ENCODE assay signal across 29 cellular contexts in the genomic region with DNA sequence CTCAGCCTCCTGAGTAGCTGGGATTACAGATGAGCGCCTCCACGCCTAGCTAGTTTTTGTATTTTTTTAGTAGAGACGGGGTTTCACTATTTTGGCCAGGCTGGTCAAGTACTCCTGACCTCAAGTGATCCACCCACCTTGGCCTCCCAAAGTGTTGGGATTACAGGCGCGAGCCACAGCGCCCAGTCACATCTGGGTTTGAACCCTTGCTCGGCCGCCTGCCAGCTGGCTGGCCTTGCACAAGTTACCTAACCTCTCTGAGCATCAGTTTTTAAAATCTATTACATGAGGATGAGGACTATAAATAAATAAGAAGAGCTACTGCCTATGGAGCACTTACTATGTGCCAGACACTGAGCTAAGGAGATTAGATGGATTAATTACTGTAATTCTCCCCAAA.
"Had no signal": no experiment of that assay in that cellular context is flagged by ENCODE, and none has a peak within 500 bp of the region (broad histone marks: within the 10 kb centered on the region; RNA-seq: fewer than 3 reads in every experiment).

No MANE protein-coding gene starts in this region.

- H3K27ac ChIP-seq: ascending aorta, SJSA1 had no signal

- ATAC-seq: activated T-cell treated with anti-CD3 and anti-CD28 coated beads, Interleukin-2, amount 50 U/mL, for 4 hours had no signal

- H3K36me3 ChIP-seq: ascending aorta, SJSA1 had no signal

- H3K9me3 ChIP-seq: ascending aorta, SJSA1, SK-N-SH had no signal

- H3K4me1 ChIP-seq: ascending aorta, SJSA1 had no signal

- DNase-seq: activated B cell treated with CpG ODN at 0.5 μM for 24 hours; activated CD4-positive, alpha-beta memory T cell treated with anti-CD3 and anti-CD28 coated beads for 36 hours; activated CD4-positive, alpha-beta T cell treated with anti-CD3 and anti-CD28 coated beads for 4 hours; activated CD4-positive, alpha-beta T cell treated with anti-CD3 and anti-CD28 coated beads, Interleukin-2, amount 50 U/mL, for 1 hour; activated CD4-positive, CD25-positive, alpha-beta regulatory T cell treated with anti-CD3 and anti-CD28 coated beads, Interleukin-2, amount 50 U/mL, for 72 hours; activated CD8-positive, alpha-beta memory T cell treated with anti-CD3 and anti-CD28 coated beads, Interleukin-2, amount 50 U/mL, for 4 hours; activated gamma-delta T cell treated with Interleukin-2 at 50 U/mL for 16 hours; activated naive CD4-positive, alpha-beta T cell treated with anti-CD3 and anti-CD28 coated beads for 36 hours; activated naive CD8-positive, alpha-beta T cell treated with anti-CD3 and anti-CD28 coated beads for 36 hours; activated T-cell treated with anti-CD3 and anti-CD28 coated beads for 4 hours; activated T-cell treated with anti-CD3 and anti-CD28 coated beads, Interleukin-2, amount 50 U/mL, for 4 hours; amniotic stem cell; cortex of kidney; MM.1S; NCI-H1092; NCI-H1436 treated with DMSO at 0.1 percent for 48 hours; NCI-H187; NCI-H2029 treated with DMSO at 0.1 percent for 48 hours; NCI-H2107; NCI-H2171; NCI-H510A; NCI-H526; NCI-H748 treated with DMSO at 0.1 percent for 48 hours; NK-92 treated with Interleukin-12 subunit alpha and Interleukin-12 subunit beta, amount 100 ng/mL, for 24 hours; OCI-M1; SHP77 treated with DMSO at 0.1 percent for 48 hours; SK-N-SH had no signal

- H3K4me3 ChIP-seq: ascending aorta, SJSA1 had no signal

- H3K27me3 ChIP-seq: ascending aorta, SJSA1 had no signal

- H3K4me2 ChIP-seq: SK-N-SH had no signal

- H3K9ac ChIP-seq: SK-N-SH had no signal
